ENCODE assay signal across 21 cellular contexts in the genomic region with DNA sequence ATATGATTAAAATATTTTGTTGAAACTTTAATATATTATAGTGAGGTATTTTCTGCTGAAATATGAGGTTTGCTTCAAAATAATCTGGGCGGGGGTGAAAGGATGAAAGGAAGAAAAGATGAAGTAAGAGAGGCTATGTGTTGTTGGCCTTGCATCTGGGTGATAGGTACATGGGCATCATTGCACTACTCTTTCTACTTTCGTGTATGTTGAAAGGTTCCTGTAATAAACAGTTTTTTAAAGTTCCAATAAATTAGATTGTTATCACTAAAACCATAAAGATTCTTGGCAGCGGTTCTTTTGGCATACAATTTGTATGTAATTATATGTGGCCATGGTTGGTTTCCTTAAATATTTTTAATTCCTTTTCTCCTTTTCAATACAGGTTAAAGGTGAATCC. TPM values are rescaled to one million over a fixed set of nuclear protein-coding genes. Genes with fewer than 3 reads are reported as not detected.
"Had no signal": no experiment of that assay in that cellular context is flagged by ENCODE, and none has a peak within 500 bp of the region (broad histone marks: within the 10 kb centered on the region; RNA-seq: fewer than 3 reads in every experiment).

No MANE protein-coding gene starts in this region.

- H3K27ac ChIP-seq: colonic mucosa, epithelial cell of prostate, foreskin keratinocyte, gastroesophageal sphincter, heart left ventricle, hepatocyte, left lung, lower lobe of right lung had no signal

- H3K36me3 ChIP-seq: colonic mucosa, gastroesophageal sphincter, heart left ventricle had no signal

- H3K9me3 ChIP-seq: colonic mucosa, gastroesophageal sphincter, heart left ventricle, left lung, lower lobe of right lung had no signal

- H3K27me3 ChIP-seq: colonic mucosa, foreskin keratinocyte, gastroesophageal sphincter, heart left ventricle, hepatocyte, left lung had no signal

- DNase-seq: colonic mucosa; cortex of kidney; effector CD8-positive, alpha-beta T cell; effector memory CD8-positive, alpha-beta T cell; endodermal cell; erythroblast; foreskin keratinocyte; heart left ventricle; hypothalamus; immature natural killer cell; islet precursor cell; kidney; kidney glomerular epithelial cell; left lung; left ventricle myocardium superior; lower lobe of right lung; mesenchymal stem cell had no signal

- H3K4me1 ChIP-seq: colonic mucosa, foreskin keratinocyte, gastroesophageal sphincter, heart left ventricle, left lung, lower lobe of right lung had no signal

- ATAC-seq: effector memory CD8-positive, alpha-beta T cell; esophagus mucosa; foreskin keratinocyte; gastroesophageal sphincter; heart left ventricle; left lung; left ventricle myocardium superior; lower lobe of right lung had no signal

- H3K4me3 ChIP-seq: colonic mucosa, gastroesophageal sphincter, heart left ventricle, hepatocyte, left lung, lower lobe of right lung had no signal

RNA-seq across cellular contexts. Expression of a gene that starts 10.3 kb away (rescaled TPM):
- total RNA-seq: left ventricle myocardium superior had no signal
